ENCODE assay signal across 18 cellular contexts in the genomic region with DNA sequence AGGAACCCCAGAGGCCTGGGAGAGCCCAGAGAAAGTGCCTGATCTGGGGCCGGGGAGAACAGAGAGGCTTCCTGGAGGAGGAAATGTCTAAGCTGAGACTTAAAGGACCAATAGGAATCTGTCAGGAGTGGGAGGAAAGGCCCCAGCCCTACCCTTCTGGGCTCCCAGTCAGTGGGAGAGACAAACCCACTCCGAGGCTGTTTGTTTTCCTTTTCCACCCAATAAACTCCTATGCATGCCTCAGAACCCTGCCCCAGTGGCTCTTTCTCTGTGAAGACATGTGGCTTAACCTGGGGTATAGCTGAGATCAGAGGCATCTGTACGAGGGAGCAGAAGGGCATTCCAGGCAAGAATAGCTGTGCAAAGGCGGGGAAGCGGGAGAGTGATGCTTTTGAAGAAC. TPM values are rescaled to one million over a fixed set of nuclear protein-coding genes. Genes with fewer than 3 reads are reported as not detected.
DNase-seq lines count a peak whose midpoint lies in the region; ATAC-seq, FAIRE-seq and TF ChIP-seq lines count a peak whose summit lies in the region.
"Had no signal": no experiment of that assay in that cellular context is flagged by ENCODE, and none has a peak within 500 bp of the region (broad histone marks: within the 10 kb centered on the region; RNA-seq: fewer than 3 reads in every experiment).

No MANE protein-coding gene starts in this region.

- intact Hi-C loops in HCT116 (cut with micrococcal nuclease) (no loop called here), PC-9 (cut with micrococcal nuclease; ENCODE audit: unreplicated experiment) (loop anchor here (5.0 kb wide), 1 partner anchor 105 kb away; no protein-coding TSS in a partner anchor), psoas muscle (cut with DNase I) (loop anchor here in 1 of 2 donors (5.0 kb wide), 1 partner anchor 195 kb away; the partner anchor contains the start of gene POU2F2)

- H3K4me3 ChIP-seq in HCT116 (replicated peaks in 1 of 2; ENCODE audit: low read depth in 1 of 2, low read length in 2 of 2) (0 out of 4 replicates have a peak overlapping the region, but pooled peaks of 1 of the 2 experiments have one; percentile 90), PC-9 (no peak overlapping the region), psoas muscle (peak overlapping the region; percentile 91), foreskin fibroblast (ENCODE audit: low read depth in 1 of 2, low read length in 2 of 2) (no peak overlapping the region)

- TF ChIP-seq CTCF in HCT116 (IDR thresholded peaks at IDR 0.05 in 2 of 3, conservative IDR thresholded peaks at IDR 0.05 in 1 of 3; ENCODE audit: borderline replicate concordance in 1 of 3, insufficient read depth in 1 of 3, low read depth in 2 of 3, low read length in 2 of 3) (no peak), PC-9 (conservative IDR thresholded peaks at IDR 0.05) (no peak), glutamatergic neuron (IDR thresholded peaks at IDR 0.05; ENCODE audit: partially characterized antibody, unreplicated experiment) (no peak), psoas muscle (IDR thresholded peaks at IDR 0.05) (no peak), foreskin fibroblast (IDR thresholded peaks at IDR 0.05; ENCODE audit: low read depth, low read length) (no peak)

- H3K36me3 ChIP-seq in HCT116 (ENCODE audit: control insufficient read depth in 1 of 2, insufficient read depth in 2 of 2, low read length in 2 of 2) (no peaks in the 10 kb centered on the region; a peak in 1 of 4 replicates), PC-9 (ENCODE audit: low read depth) (no peaks in the 10 kb centered on the region), psoas muscle (ENCODE audit: insufficient read depth in 1 of 2, low read depth in 1 of 2) (no peaks in the 10 kb centered on the region)
- H3K36me3 ChIP-seq: ovary had no signal

- no peak for DNase-seq in HCT116 (ENCODE audit: low read depth, low spot score)
- DNase-seq in PC-9, result no peak
- no peak for DNase-seq in glutamatergic neuron
- no peak for DNase-seq in psoas muscle
- DNase-seq in GM19239 (ENCODE audit: insufficient read length, low spot score), result no peak
- no peak for DNase-seq in DMS153 (lab: John Stamatoyannopoulos, UW)
- DNase-seq in foreskin fibroblast, result no peak
- DNase-seq: activated naive CD4-positive, alpha-beta T cell treated with anti-CD3 and anti-CD28 coated beads, Interleukin-2, amount 10 ng/mL, durations not matched to agents 7 days and 5 days; C1 segment of cervical spinal cord; hypothalamus; NCI-H1436 treated with DMSO at 0.1 percent for 48 hours; NCI-H2171 treated with DMSO at 0.1 percent for 48 hours; NCI-H748 treated with DMSO at 0.1 percent for 48 hours; ovary; stimulated activated CD8-positive, alpha-beta memory T cell treated with anti-CD3 and anti-CD28 coated beads, Interleukin-4, amount 100 ng/mL, for 48 hours; substantia nigra had no signal

- CTCF ChIA-PET in HCT116 (lab: Charles Lee) (no interaction called here), PC-9 (lab: Charles Lee) (no interaction called here)

- H3K9me2 ChIP-seq in HCT116 (ENCODE audit: insufficient read depth) (no peaks in the 10 kb centered on the region), PC-9 (ENCODE audit: insufficient read depth) (no peaks in the 10 kb centered on the region)

- H3K9me3 ChIP-seq in HCT116 (ENCODE audit: control insufficient read depth in 1 of 2, insufficient read depth in 1 of 2, low read depth in 1 of 2, low read length in 2 of 2), result no peaks in the 10 kb centered on the region
- no peaks in the 10 kb centered on the region for H3K9me3 ChIP-seq in PC-9 (ENCODE audit: insufficient read depth, low read depth)
- no peaks in the 10 kb centered on the region for H3K9me3 ChIP-seq in psoas muscle
- H3K9me3 ChIP-seq: ovary had no signal

- peak overlapping the region; percentile 52 for H3K27ac Mint-ChIP-seq in glutamatergic neuron (ENCODE audit: unreplicated experiment)
- H3K27ac Mint-ChIP-seq: activated naive CD4-positive, alpha-beta T cell treated with anti-CD3 and anti-CD28 coated beads, Interleukin-2, amount 10 ng/mL, durations not matched to agents 7 days and 5 days had no signal

- H3K4me1 Mint-ChIP-seq in glutamatergic neuron (ENCODE audit: low read depth, unreplicated experiment), result peaks cover 33% of the 10 kb centered on the region

- H3F3A ChIP-seq in PC-9 (ENCODE audit: insufficient read depth, low read depth), result 0 out of 2 replicates have a peak, but pooled peaks cover 6% of the 10 kb centered on the region

- H3K27me3 ChIP-seq in HCT116 (ENCODE audit: insufficient read depth, low read length) (no peaks in the 10 kb centered on the region), PC-9 (ENCODE audit: insufficient read depth, low read depth) (no peaks in the 10 kb centered on the region), psoas muscle (ENCODE audit: insufficient read depth in 3 of 3, low read length in 2 of 3) (peaks cover 0 to 22% (median 14%) of the 10 kb centered on the region in 3 donors)
- H3K27me3 ChIP-seq: ovary had no signal

- no peak overlapping the region for H3K9ac ChIP-seq in HCT116 (ENCODE audit: low read length)

- ATAC-seq in HCT116, result no peak
- no peak for ATAC-seq in psoas muscle

- no peak for TF ChIP-seq POLR2A in HCT116 (IDR thresholded peaks at IDR 0.05; ENCODE audit: borderline replicate concordance, extremely low read depth, insufficient read depth, insufficient read length)

- peak overlapping the region; percentile 83 for H3K4me3 Mint-ChIP-seq in glutamatergic neuron (ENCODE audit: unreplicated experiment)

- FAIRE-seq in GM19239 (lab: Jason Lieb, UNC), result no peak
- FAIRE-seq: RCC 7860 had no signal

- BruUV-seq in HCT116 (replicated peaks; lab: Mats Ljungman, UMichigan) (no TSS peak), PC-9 (replicated peaks; lab: Mats Ljungman, UMichigan) (no TSS peak)

- H4K20me1 ChIP-seq in HCT116 (ENCODE audit: insufficient read depth), result no peaks in the 10 kb centered on the region
- no peaks in the 10 kb centered on the region for H4K20me1 ChIP-seq in PC-9 (ENCODE audit: insufficient read depth)

- peaks cover 10 to 17% of the 10 kb centered on the region in 2 experiments for H3K4me1 ChIP-seq in HCT116 (ENCODE audit: control insufficient read depth in 1 of 2, insufficient read depth in 2 of 2, low read length in 2 of 2)
- peaks cover 14% of the 10 kb centered on the region for H3K4me1 ChIP-seq in PC-9 (replicated peaks; ENCODE audit: insufficient read depth)
- peaks cover 17% of the 10 kb centered on the region for H3K4me1 ChIP-seq in psoas muscle

- H3K9me3 Mint-ChIP-seq in glutamatergic neuron (ENCODE audit: unreplicated experiment), result peaks cover 15% of the 10 kb centered on the region
- H3K9me3 Mint-ChIP-seq: activated naive CD4-positive, alpha-beta T cell treated with anti-CD3 and anti-CD28 coated beads, Interleukin-2, amount 10 ng/mL, durations not matched to agents 7 days and 5 days had no signal

- H3K36me3 Mint-ChIP-seq in glutamatergic neuron (ENCODE audit: unreplicated experiment), result no peaks in the 10 kb centered on the region

- POLR2A ChIA-PET in HCT116 (lab: Charles Lee) (no interaction called here), PC-9 (lab: Charles Lee; ENCODE audit: unreplicated experiment) (interaction anchor here (0.6 to 0.7 kb wide), 2 partner anchors 82 to 85 kb away, joined by 3 to 4 read pairs; partner anchors contain the start of gene GSK3A)

- H3K4me2 ChIP-seq in HCT116 (ENCODE audit: low read length) (peak overlapping the region; percentile 93), PC-9 (peak overlapping the region; percentile 96)

- RAD21 ChIA-PET in HCT116 (lab: Charles Lee; ENCODE audit: low non-redundant PET in 1 of 2, low total read pairs in 2 of 2, uncharacterized antibody in 2 of 2, unreplicated experiment in 2 of 2), result interaction anchor here in 1 of 2 experiments (0.6 kb wide), 1 partner anchor 116 kb away, joined by 6 read pairs; no protein-coding TSS in a partner anchor

- peaks cover 17% of the 10 kb centered on the region for H3K79me2 ChIP-seq in HCT116 (ENCODE audit: insufficient read depth, low read length)
- H3K79me2 ChIP-seq in PC-9 (ENCODE audit: low read depth), result peaks cover 21% of the 10 kb centered on the region

- WGBS in psoas muscle, 3 donors, result 76 to 88% (median 84%) methylated on average over 5 of the region's 5 CpGs

- TF ChIP-seq RAD21 in HCT116 (IDR thresholded peaks at IDR 0.05; ENCODE audit: low read depth), result no peak

- H2AFZ ChIP-seq in HCT116 (ENCODE audit: low read depth, low read length, poor library complexity, severe bottlenecking) (no peak overlapping the region), PC-9 (no peak overlapping the region)

- peaks cover 8% of the 10 kb centered on the region for H3K27me3 Mint-ChIP-seq in glutamatergic neuron (ENCODE audit: unreplicated experiment)

- H3K27ac ChIP-seq in HCT116 (ENCODE audit: low read depth, low read length) (no peak overlapping the region), PC-9 (no peak overlapping the region), psoas muscle (no peak overlapping the region)
- H3K27ac ChIP-seq: ovary, skin epidermis had no signal

TF ChIP-seq in HCT116, 20 proteins besides CTCF, POLR2A, EP300 and RAD21 (continues in another document):
- TF ChIP-seq EZH2 (IDR thresholded peaks at IDR 0.05) (no peak), EZH2phosphoT487 (IDR thresholded peaks at IDR 0.05; ENCODE audit: borderline replicate concordance) (no peak), CBX3 (IDR thresholded peaks at IDR 0.05; ENCODE audit: low read depth) (no peak)

RNA-seq across cellular contexts. Expression of gene MEGF8, which starts 1.9 kb away (rescaled TPM):
- total RNA-seq in HCT116 (2021; ENCODE audit: unreplicated experiment) (24.0 TPM), PC-9 (2021) (40.6 and 49.0 TPM in 2 replicates), glutamatergic neuron (ENCODE audit: unreplicated experiment) (72.8 TPM), psoas muscle (10 to 100 TPM in 3 of 4 donors, 1 to 10 TPM in 1; 7.9 to 21.1 (median 16.8) TPM)
- polyA plus RNA-seq in HCT116 (2012), result 12.0 and 13.1 TPM in 2 replicates
- 1 to 10 TPM; 3.3 to 8.1 (median 4.3) TPM for polyA plus RNA-seq in psoas muscle

RNA-seq across cellular contexts. Expression of gene TMEM145, which starts 14.3 kb away (rescaled TPM):
- total RNA-seq in HCT116 (2021; ENCODE audit: unreplicated experiment) (7.2 TPM), PC-9 (2021) (1.2 and 1.7 TPM in 2 replicates), glutamatergic neuron (ENCODE audit: unreplicated experiment) (24.7 TPM), psoas muscle (1 to 10 TPM in 1 of 4 donors, under 1 TPM in 2, not detected in 1; 0.50 to 1.1 (median 0.52) TPM)
- polyA plus RNA-seq in HCT116 (2012), result 10.0 and 11.7 TPM in 2 replicates
- polyA plus RNA-seq in psoas muscle, result 1 to 10 TPM in 1 of 3 donors, under 1 TPM in 2; 0.21 to 2.5 (median 0.57) TPM

RNA-seq across cellular contexts. Expression of gene PAFAH1B3, which starts 25.0 kb away (rescaled TPM):
- 110 TPM for total RNA-seq in HCT116 (2021; ENCODE audit: unreplicated experiment)
- polyA plus RNA-seq in HCT116 (2012), result 130 TPM in 2 replicates
- total RNA-seq in PC-9 (2021), result 70.2 and 90.1 TPM in 2 replicates
- total RNA-seq in glutamatergic neuron (ENCODE audit: unreplicated experiment), result 199 TPM
- total RNA-seq in psoas muscle, result 1 to 10 TPM; 4.0 to 7.4 (median 6.4) TPM
- polyA plus RNA-seq in psoas muscle, result 10 to 100 TPM; 12.8 to 17.1 (median 14.8) TPM

RNA-seq across cellular contexts. Expression of gene PRR19, which starts 25.4 kb away (rescaled TPM):
- total RNA-seq in HCT116 (2021; ENCODE audit: unreplicated experiment) (0.93 TPM), PC-9 (2021) (0.85 and 1.1 TPM in 2 replicates), glutamatergic neuron (ENCODE audit: unreplicated experiment) (1.6 TPM), psoas muscle (under 1 TPM in 2 of 4 donors, not detected in 2; 0.19 to 0.51 TPM)
- polyA plus RNA-seq in HCT116 (2012), result 0.77 and 1.1 TPM in 2 replicates
- polyA plus RNA-seq in psoas muscle, result under 1 TPM; 0.17 to 0.73 (median 0.60) TPM

RNA-seq across cellular contexts. Expression of gene CIC, which starts 58.3 kb away (rescaled TPM):
- total RNA-seq in HCT116 (2021; ENCODE audit: unreplicated experiment), result 52.0 TPM
- polyA plus RNA-seq in HCT116 (2012), result 43.4 and 44.2 TPM in 2 replicates
- 58.1 and 60.7 TPM in 2 replicates for total RNA-seq in PC-9 (2021)
- 150 TPM for total RNA-seq in glutamatergic neuron (ENCODE audit: unreplicated experiment)
- total RNA-seq in psoas muscle, result 10 to 100 TPM; 28.8 to 55.0 (median 44.2) TPM
- 10 to 100 TPM; 17.1 to 39.3 (median 18.1) TPM for polyA plus RNA-seq in psoas muscle
